36 cellular contexts compared by ENCODE assay signal in genomic region chr16:23216658-23217246, GRCh38. TPM values are rescaled to one million over a fixed set of nuclear protein-coding genes. Genes with fewer than 3 reads are reported as not detected.
"Had no signal": no experiment of that assay in that cellular context is flagged by ENCODE, and none has a peak within 500 bp of the region (broad histone marks: within the 10 kb centered on the region; RNA-seq: fewer than 3 reads in every experiment).

No MANE protein-coding gene starts in this region.

- H3K36me3 Mint-ChIP-seq: immature natural killer cell; mesothelial cell of epicardium; naive B cell; natural killer cell; neural progenitor cell; stimulated activated memory B cell treated with anti-CD40 and anti-IgM and Interleukin-4, amounts not matched to agents 10 μg/mL and 1 μg/mL and 100 μg/mL, for 72 hours; type B pancreatic cell had no signal

- H3K4me1 ChIP-seq: left lung, lower lobe of right lung, neural progenitor cell, sigmoid colon, tibial nerve, uterus had no signal

- H3K27me3 ChIP-seq: left lung, neural progenitor cell, neutrophil, ovary, sigmoid colon, tibial nerve, uterus had no signal

- DNase-seq: hypothalamus; immature natural killer cell; kidney; left colon; left lung; lower lobe of right lung; mammary epithelial cell; mesendoderm; naive B cell; natural killer cell; nephron progenitor cell; occipital lobe; ovary; retina; right cardiac atrium; sigmoid colon; stimulated activated CD4-positive, alpha-beta T cell treated with anti-CD3 and anti-CD28 coated beads, Interleukin-1b, Interleukin-23, amount 100 ng/mL, for 48 hours; stimulated activated CD4-positive, alpha-beta T cell treated with anti-CD3 and anti-CD28 coated beads, Interleukin-2, amount 100 ng/mL, for 48 hours; stimulated activated CD4-positive, alpha-beta T cell treated with anti-CD3 and anti-CD28 coated beads, Interleukin-4, amount 100 ng/mL, for 4 hours; stimulated activated CD8-positive, alpha-beta memory T cell treated with anti-CD3 and anti-CD28 coated beads, Interleukin-4, amount 100 ng/mL, for 48 hours; stimulated activated naive CD4-positive, alpha-beta T cell treated with Interleukin-2 at 50 U/mL for 16 hours; stimulated activated naive CD8-positive, alpha-beta T cell treated with anti-CD3 and anti-CD28 coated beads, Interleukin-15, amount 100 ng/mL, for 72 hours; substantia nigra; uterus had no signal

- ATAC-seq: left colon; left lung; natural killer cell; right cardiac atrium; stimulated activated memory B cell treated with anti-CD40 and anti-IgM and Interleukin-4, amounts not matched to agents 10 μg/mL and 1 μg/mL and 100 μg/mL, for 72 hours; stimulated activated naive CD8-positive, alpha-beta T cell treated with anti-CD3 and anti-CD28 coated beads, Interleukin-15, amount 100 ng/mL, for 72 hours had no signal

- H3K9ac ChIP-seq: neural progenitor cell had no signal

- H3K9me3 Mint-ChIP-seq: mesothelial cell of epicardium; natural killer cell; nephron progenitor cell; neural progenitor cell; stimulated activated memory B cell treated with anti-CD40 and anti-IgM and Interleukin-4, amounts not matched to agents 10 μg/mL and 1 μg/mL and 100 μg/mL, for 72 hours; stimulated activated naive CD8-positive, alpha-beta T cell treated with anti-CD3 and anti-CD28 coated beads, Interleukin-15, amount 100 ng/mL, for 72 hours; type B pancreatic cell had no signal

- H3K4me3 Mint-ChIP-seq: immature natural killer cell; mesothelial cell of epicardium; natural killer cell; nephron progenitor cell; neural progenitor cell; stimulated activated memory B cell treated with anti-CD40 and anti-IgM and Interleukin-4, amounts not matched to agents 10 μg/mL and 1 μg/mL and 100 μg/mL, for 72 hours; stimulated activated naive CD8-positive, alpha-beta T cell treated with anti-CD3 and anti-CD28 coated beads, Interleukin-15, amount 100 ng/mL, for 72 hours; type B pancreatic cell had no signal

- H3K4me3 ChIP-seq: left lung, lower lobe of right lung, neural progenitor cell, ovary, sigmoid colon, smooth muscle cell, tibial nerve, uterus had no signal

- H3K27ac Mint-ChIP-seq: immature natural killer cell; mesothelial cell of epicardium; natural killer cell; nephron progenitor cell; neural progenitor cell; progenitor cell of endocrine pancreas; stimulated activated memory B cell treated with anti-CD40 and anti-IgM and Interleukin-4, amounts not matched to agents 10 μg/mL and 1 μg/mL and 100 μg/mL, for 72 hours; stimulated activated naive CD8-positive, alpha-beta T cell treated with anti-CD3 and anti-CD28 coated beads, Interleukin-15, amount 100 ng/mL, for 72 hours; type B pancreatic cell had no signal

- H3K27ac ChIP-seq: left lung, lower lobe of right lung, neural progenitor cell, neutrophil, ovary, sigmoid colon, tibial nerve, uterus had no signal

- FAIRE-seq: islet of Langerhans, kidney had no signal

- H3K36me3 ChIP-seq: lower lobe of right lung, neural progenitor cell, neutrophil, ovary, sigmoid colon, tibial nerve, uterus had no signal

- H3K4me2 ChIP-seq: neural progenitor cell, smooth muscle cell had no signal

- H3K4me1 Mint-ChIP-seq: immature natural killer cell; mesothelial cell of epicardium; natural killer cell; nephron progenitor cell; neural progenitor cell; stimulated activated naive CD8-positive, alpha-beta T cell treated with anti-CD3 and anti-CD28 coated beads, Interleukin-15, amount 100 ng/mL, for 72 hours had no signal

- H2AFZ ChIP-seq: neural progenitor cell had no signal

- H3K9me3 ChIP-seq: left lung, lower lobe of right lung, neutrophil, ovary, sigmoid colon, tibial nerve, uterus had no signal

RNA-seq across cellular contexts. Expression of gene SCNN1G, which starts 34.2 kb away (rescaled TPM):
- total RNA-seq: liver, mesothelial cell of epicardium, mononuclear cell, natural killer cell, right cardiac atrium, skeletal muscle tissue, smooth muscle cell had no signal
- polyA plus RNA-seq: immature natural killer cell, liver, smooth muscle cell had no signal
